22 cellular contexts compared by ENCODE assay signal in the genomic region with DNA sequence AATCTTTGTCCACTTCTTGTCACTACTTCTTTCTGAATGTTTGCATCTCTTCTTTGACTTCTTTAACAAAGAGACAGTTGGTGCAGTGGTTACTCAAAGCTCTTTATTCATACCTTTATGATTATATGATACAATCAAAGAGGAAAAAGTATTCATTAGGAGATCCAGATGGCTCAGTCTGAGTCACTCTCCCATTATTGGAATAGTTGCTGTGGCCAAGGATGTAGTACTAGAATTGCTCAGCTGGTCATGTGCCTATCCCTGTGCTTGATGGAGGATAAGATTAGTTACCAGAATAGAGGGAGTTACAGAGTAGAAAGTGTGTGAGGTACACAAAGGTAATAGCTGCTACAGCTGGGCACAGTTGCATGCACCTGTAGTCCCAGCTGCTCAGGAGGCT. TPM values are rescaled to one million over a fixed set of nuclear protein-coding genes. Genes with fewer than 3 reads are reported as not detected.
DNase-seq lines count a peak whose midpoint lies in the region; ATAC-seq and TF ChIP-seq lines count a peak whose summit lies in the region.
"Had no signal": no experiment of that assay in that cellular context is flagged by ENCODE, and none has a peak within 500 bp of the region (broad histone marks: within the 10 kb centered on the region; RNA-seq: fewer than 3 reads in every experiment).

No MANE protein-coding gene starts in this region.

- H3K27ac Mint-ChIP-seq in MCF 10A (ENCODE audit: low read depth, unreplicated experiment) = no peak overlapping the region
- no peak overlapping the region for H3K27ac Mint-ChIP-seq in activated T-helper 17 cell treated with anti-CD3 and anti-CD28 coated beads, Interleukin-2, amount 50 U/mL, for 72 hours

- intact Hi-C loops in mammary epithelial cell (cut with micrococcal nuclease) = no loop called here
- intact Hi-C loops in MCF 10A (cut with micrococcal nuclease) = no loop called here

- H3K9me3 Mint-ChIP-seq in MCF 10A (ENCODE audit: unreplicated experiment) = no peaks in the 10 kb centered on the region
- H3K9me3 Mint-ChIP-seq in activated T-helper 17 cell treated with anti-CD3 and anti-CD28 coated beads, Interleukin-2, amount 50 U/mL, for 72 hours = no peaks in the 10 kb centered on the region
- H3K9me3 Mint-ChIP-seq: CD8-positive, alpha-beta memory T cell had no signal

- TF ChIP-seq CTCF in mammary epithelial cell (conservative IDR thresholded peaks at IDR 0.05 in 1 of 2, IDR thresholded peaks at IDR 0.05 in 1 of 2; ENCODE audit: extremely low read depth in 1 of 2, insufficient read depth in 1 of 2, low read depth in 1 of 2, low read length in 2 of 2) (no peak), MCF 10A (IDR thresholded peaks at IDR 0.05; ENCODE audit: unreplicated experiment) (no peak)

- dilution Hi-C loops in mammary epithelial cell (cut with HindIII; ENCODE audit: low sequenced_read_pairs) = no loop called here

- no peaks in the 10 kb centered on the region for H4K20me1 ChIP-seq in mammary epithelial cell (ENCODE audit: insufficient read depth, low read length)
- H4K20me1 ChIP-seq: BLaER1 had no signal

- peak; percentile 55; the same call in 2 of the 3 replicates for ATAC-seq in SK-N-SH treated with all-trans-retinoic acid at 6 μM for 48 hours
- ATAC-seq in GM19463 (IDR thresholded peaks at IDR 0.05; ENCODE audit: unreplicated experiment) = no peak
- no peak for ATAC-seq in activated T-helper 17 cell treated with anti-CD3 and anti-CD28 coated beads, Interleukin-2, amount 50 U/mL, for 72 hours (replicated peaks)
- ATAC-seq: K562 had no signal

- H3K9me3 ChIP-seq in mammary epithelial cell (replicated peaks; ENCODE audit: insufficient read depth, low read length) = no peaks in the 10 kb centered on the region
- H3K9me3 ChIP-seq: BLaER1 had no signal

- in situ Hi-C loops in mammary epithelial cell (cut with MboI; ENCODE audit: low sequenced_read_pairs in 2 of 2) = no loop called here

- CTCF ChIA-PET in mammary epithelial cell (lab: Charles Lee; ENCODE audit: low non-redundant PET) = no interaction called here
- CTCF ChIA-PET in MCF 10A (lab: Yijun Ruan, JAX) = interaction anchor here (0.6 to 2.1 kb wide), 2 partner anchors 25 to 690 kb away, joined by 3 to 6 read pairs; no protein-coding TSS in a partner anchor

- peaks cover 58% of the 10 kb centered on the region for H3K36me3 Mint-ChIP-seq in MCF 10A (ENCODE audit: insufficient read depth, unreplicated experiment)
- H3K36me3 Mint-ChIP-seq in activated T-helper 17 cell treated with anti-CD3 and anti-CD28 coated beads, Interleukin-2, amount 50 U/mL, for 72 hours (ENCODE audit: low read depth) = peaks cover 33% of the 10 kb centered on the region

- no peak overlapping the region for H2AFZ ChIP-seq in mammary epithelial cell (ENCODE audit: low read depth, low read length)

- BruUV-seq in mammary epithelial cell (replicated peaks; lab: Mats Ljungman, UMichigan) (no TSS peak), MCF 10A (replicated peaks; lab: Mats Ljungman, UMichigan) (no TSS peak)

- POLR2A ChIA-PET in MCF 10A (lab: Yijun Ruan, JAX) = interaction anchor here (0.6 kb wide), 1 partner anchor 123 kb away, joined by 3 read pairs; no protein-coding TSS in a partner anchor

- no peaks in the 10 kb centered on the region for H3K4me1 ChIP-seq in mammary epithelial cell (ENCODE audit: insufficient read depth, low read length)
- H3K4me1 ChIP-seq: BLaER1 had no signal

- no peak overlapping the region for H3K27ac ChIP-seq in mammary epithelial cell (ENCODE audit: insufficient read depth, low read depth, low read length)
- H3K27ac ChIP-seq: 22Rv1, BLaER1 had no signal

- no peak overlapping the region for H3K4me3 ChIP-seq in mammary epithelial cell (replicated peaks in 1 of 3; ENCODE audit: insufficient read depth in 1 of 3, low read depth in 2 of 3, low read length in 3 of 3)
- H3K4me3 ChIP-seq: BLaER1, K562 had no signal

- no peaks in the 10 kb centered on the region for H3K27me3 Mint-ChIP-seq in MCF 10A (ENCODE audit: insufficient read depth, unreplicated experiment)
- no peaks in the 10 kb centered on the region for H3K27me3 Mint-ChIP-seq in activated T-helper 17 cell treated with anti-CD3 and anti-CD28 coated beads, Interleukin-2, amount 50 U/mL, for 72 hours
- H3K27me3 Mint-ChIP-seq: CD8-positive, alpha-beta memory T cell had no signal

- H3K36me3 ChIP-seq in mammary epithelial cell (ENCODE audit: insufficient read depth, low read length) = no peaks in the 10 kb centered on the region

- no peak overlapping the region for H3K4me3 Mint-ChIP-seq in MCF 10A (ENCODE audit: unreplicated experiment)
- no peak overlapping the region for H3K4me3 Mint-ChIP-seq in activated T-helper 17 cell treated with anti-CD3 and anti-CD28 coated beads, Interleukin-2, amount 50 U/mL, for 72 hours
- H3K4me3 Mint-ChIP-seq: CD8-positive, alpha-beta memory T cell had no signal

- H3K4me1 Mint-ChIP-seq in MCF 10A (ENCODE audit: insufficient read depth, unreplicated experiment) = no peaks in the 10 kb centered on the region
- no peaks in the 10 kb centered on the region for H3K4me1 Mint-ChIP-seq in activated T-helper 17 cell treated with anti-CD3 and anti-CD28 coated beads, Interleukin-2, amount 50 U/mL, for 72 hours
- H3K4me1 Mint-ChIP-seq: CD8-positive, alpha-beta memory T cell had no signal

- H3K4me2 ChIP-seq in mammary epithelial cell (ENCODE audit: insufficient read depth, low read depth, low read length) = no peak overlapping the region
- H3K4me2 ChIP-seq: BLaER1 had no signal

- peak; percentile 70 for DNase-seq in mammary epithelial cell
- DNase-seq in MCF 10A (ENCODE audit: unreplicated experiment) = no peak
- DNase-seq in fibroblast of peridontal ligament (ENCODE audit: extremely low read depth) = peak; percentile 18
- DNase-seq in germinal center (ENCODE audit: low spot score) = no peak
- no peak for DNase-seq in GOT3 (lab: John Stamatoyannopoulos, UW)
- DNase-seq: CD8-positive, alpha-beta memory T cell; H7; MV-4-11; NCI-H1436; NCI-H2029; NCI-H2171 treated with DMSO at 0.1 percent for 48 hours; NCI-H446 treated with DMSO at 0.1 percent for 48 hours; NCI-H748 treated with DMSO at 0.1 percent for 48 hours; OCI-M1; RPMI8226; SIG-M5 had no signal

- no peaks in the 10 kb centered on the region for H3K27me3 ChIP-seq in mammary epithelial cell (ENCODE audit: insufficient read depth, low read length)
- H3K27me3 ChIP-seq: BLaER1 had no signal

- no peak overlapping the region for H3K9ac ChIP-seq in mammary epithelial cell (ENCODE audit: insufficient read depth, low read length)
- H3K9ac ChIP-seq: BLaER1 had no signal

- no peaks in the 10 kb centered on the region for H3K79me2 ChIP-seq in mammary epithelial cell (ENCODE audit: insufficient read depth, low read length)

TF ChIP-seq in SK-N-SH treated with all-trans-retinoic acid at 6 μM for 48 hours, 23 proteins besides CTCF, POLR2A, EP300 and RAD21:
- TF ChIP-seq ZNF8 (CRISPR knock-in tag; IDR thresholded peaks at IDR 0.05) = no peak
- TF ChIP-seq ARNTL (CRISPR knock-in tag; IDR thresholded peaks at IDR 0.05; ENCODE audit: borderline replicate concordance, low read depth) = no peak
- TF ChIP-seq ISL1 (CRISPR knock-in tag; IDR thresholded peaks at IDR 0.05) = 0 out of 2 replicates have a peak, but pooled peaks have one; percentile 34
- no peak for TF ChIP-seq ESRRG (CRISPR knock-in tag; IDR thresholded peaks at IDR 0.05)

RNA-seq across cellular contexts. Expression of gene BCAS3, which starts 18.3 kb away (rescaled TPM):
- total RNA-seq in mammary epithelial cell (10 to 100 TPM; 20.1 to 36.3 TPM), MCF 10A (2022) (14.6 and 19.6 TPM in 2 replicates)
- polyA plus RNA-seq in mammary epithelial cell = 3.7 TPM
- 8.1 TPM for polyA minus RNA-seq in mammary epithelial cell
- 10 to 100 TPM; 11.6 to 15.0 TPM for total RNA-seq in activated T-helper 17 cell treated with anti-CD3 and anti-CD28 coated beads, Interleukin-2, amount 50 U/mL, for 72 hours

Comparison
In these comparisons a context has a peak if more than half of its experiments do, and no peak if none do; other contexts are left out.
1. DNase-seq: peak in mammary epithelial cell (single experiment) and fibroblast of peridontal ligament (single experiment); none in MCF 10A (single experiment), germinal center (single experiment) and GOT3 (single experiment).